ENCODE assay signal across 24 cellular contexts in genomic region chr2:129103922-129104878, GRCh38.
A peak's percentile ranks its signal among the peaks of the same experiment; 100 is the strongest.
DNase-seq lines count a peak whose midpoint lies in the region; ATAC-seq and TF ChIP-seq lines count a peak whose summit lies in the region.
"Had no signal": no experiment of that assay in that cellular context is flagged by ENCODE, and none has a peak within 500 bp of the region (broad histone marks: within the 10 kb centered on the region; RNA-seq: fewer than 3 reads in every experiment).

No MANE protein-coding gene starts in this region.

- no peak for TF ChIP-seq CTCF in GM10266 (IDR thresholded peaks at IDR 0.05; ENCODE audit: control insufficient read depth, insufficient read depth, low read depth, missing control alignments)

- no peaks in the 10 kb centered on the region for H3K36me3 ChIP-seq in naive thymus-derived CD4-positive, alpha-beta T cell (ENCODE audit: control insufficient read depth in 2 of 3, insufficient read depth in 3 of 3, low read length in 3 of 3)
- H3K36me3 ChIP-seq: BLaER1 treated with 17β-estradiol and CSF1 and Interleukin-3, amounts not matched to agents 10 nM and 100 nM; esophagus muscularis mucosa had no signal

- DNase-seq in DMS53 (lab: John Stamatoyannopoulos, UW) = peak; percentile 74
- DNase-seq in NCI-H1092 treated with DMSO at 0.1 percent for 48 hours (lab: John Stamatoyannopoulos, UW) = peak; percentile 66
- peak; percentile 68 for DNase-seq in NCI-H510A treated with DMSO at 0.1 percent for 48 hours (lab: John Stamatoyannopoulos, UW)
- DNase-seq in naive thymus-derived CD4-positive, alpha-beta T cell = no peak
- DNase-seq in T-helper 2 cell = no peak
- DNase-seq in GM10266 (ENCODE audit: extremely low spot score) = no peak
- no peak for DNase-seq in mucosa of gallbladder (ENCODE audit: low spot score)
- DNase-seq: activated CD4-positive, alpha-beta T cell treated with anti-CD3 and anti-CD28 coated beads, Interleukin-2, amount 10 ng/mL, durations not matched to agents 7 days and 5 days; activated CD8-positive, alpha-beta memory T cell treated with anti-CD3 and anti-CD28 coated beads, Interleukin-2, amount 10 ng/mL, durations not matched to agents 7 days and 5 days; activated naive CD4-positive, alpha-beta T cell treated with anti-CD3 and anti-CD28 coated beads, Interleukin-2, amount 10 ng/mL, durations not matched to agents 7 days and 5 days; activated T-cell treated with anti-CD3 and anti-CD28 coated beads, Interleukin-2, amount 50 U/mL, for 72 hours; foreskin melanocyte; immature natural killer cell; NCI-H2081; NCI-H524 treated with DMSO at 0.1 percent for 48 hours; stimulated activated CD4-positive, alpha-beta T cell treated with anti-CD3 and anti-CD28 coated beads, Interleukin-2, amount 100 ng/mL, for 24 hours had no signal

- POLR2A ChIA-PET in naive thymus-derived CD4-positive, alpha-beta T cell (lab: Charles Lee) = no interaction called here

- H3K27ac Mint-ChIP-seq in naive thymus-derived CD4-positive, alpha-beta T cell = no peak overlapping the region
- H3K27ac Mint-ChIP-seq: activated CD4-positive, alpha-beta T cell treated with anti-CD3 and anti-CD28 coated beads, Interleukin-2, amount 10 ng/mL, durations not matched to agents 7 days and 5 days; activated CD8-positive, alpha-beta memory T cell treated with anti-CD3 and anti-CD28 coated beads, Interleukin-2, amount 10 ng/mL, durations not matched to agents 7 days and 5 days; activated naive CD4-positive, alpha-beta T cell treated with anti-CD3 and anti-CD28 coated beads, Interleukin-2, amount 10 ng/mL, durations not matched to agents 7 days and 5 days; activated T-cell treated with anti-CD3 and anti-CD28 coated beads, Interleukin-2, amount 50 U/mL, for 72 hours; immature natural killer cell; memory B cell had no signal

- no peaks in the 10 kb centered on the region for H3K4me1 ChIP-seq in naive thymus-derived CD4-positive, alpha-beta T cell (ENCODE audit: control insufficient read depth in 2 of 2, insufficient read depth in 2 of 2, low read length in 2 of 2)
- H3K4me1 ChIP-seq: esophagus muscularis mucosa had no signal

- no peaks in the 10 kb centered on the region for H3K9me3 ChIP-seq in naive thymus-derived CD4-positive, alpha-beta T cell (ENCODE audit: control insufficient read depth in 2 of 3, low read length in 3 of 3)
- H3K9me3 ChIP-seq: BLaER1 treated with 17β-estradiol and CSF1 and Interleukin-3, amounts not matched to agents 10 nM and 100 nM; esophagus muscularis mucosa had no signal

- peaks cover 0 to 17% (median 4%) of the 10 kb centered on the region in 5 donors for H3K27me3 Mint-ChIP-seq in naive thymus-derived CD4-positive, alpha-beta T cell
- H3K27me3 Mint-ChIP-seq: activated CD4-positive, alpha-beta T cell treated with anti-CD3 and anti-CD28 coated beads, Interleukin-2, amount 10 ng/mL, durations not matched to agents 7 days and 5 days; activated CD8-positive, alpha-beta memory T cell treated with anti-CD3 and anti-CD28 coated beads, Interleukin-2, amount 10 ng/mL, durations not matched to agents 7 days and 5 days; activated naive CD4-positive, alpha-beta T cell treated with anti-CD3 and anti-CD28 coated beads, Interleukin-2, amount 10 ng/mL, durations not matched to agents 7 days and 5 days had no signal

- H3K36me3 Mint-ChIP-seq in naive thymus-derived CD4-positive, alpha-beta T cell = no peaks in the 10 kb centered on the region
- H3K36me3 Mint-ChIP-seq: activated CD8-positive, alpha-beta memory T cell treated with anti-CD3 and anti-CD28 coated beads, Interleukin-2, amount 10 ng/mL, durations not matched to agents 7 days and 5 days; activated naive CD4-positive, alpha-beta T cell treated with anti-CD3 and anti-CD28 coated beads, Interleukin-2, amount 10 ng/mL, durations not matched to agents 7 days and 5 days; immature natural killer cell; memory B cell had no signal

- H3K4me3 ChIP-seq in naive thymus-derived CD4-positive, alpha-beta T cell (ENCODE audit: low read length) = no peak overlapping the region
- H3K4me3 ChIP-seq: BLaER1 treated with 17β-estradiol and CSF1 and Interleukin-3, amounts not matched to agents 10 nM and 100 nM; coronary artery; esophagus muscularis mucosa; hepatocyte; SK-N-MC; smooth muscle cell had no signal

- H3K4me1 Mint-ChIP-seq in naive thymus-derived CD4-positive, alpha-beta T cell = no peaks in the 10 kb centered on the region
- H3K4me1 Mint-ChIP-seq: activated CD4-positive, alpha-beta T cell treated with anti-CD3 and anti-CD28 coated beads, Interleukin-2, amount 10 ng/mL, durations not matched to agents 7 days and 5 days; activated CD8-positive, alpha-beta memory T cell treated with anti-CD3 and anti-CD28 coated beads, Interleukin-2, amount 10 ng/mL, durations not matched to agents 7 days and 5 days; activated naive CD4-positive, alpha-beta T cell treated with anti-CD3 and anti-CD28 coated beads, Interleukin-2, amount 10 ng/mL, durations not matched to agents 7 days and 5 days; immature natural killer cell had no signal

- H3K9me3 Mint-ChIP-seq in naive thymus-derived CD4-positive, alpha-beta T cell = no peaks in the 10 kb centered on the region
- H3K9me3 Mint-ChIP-seq: activated CD4-positive, alpha-beta T cell treated with anti-CD3 and anti-CD28 coated beads, Interleukin-2, amount 10 ng/mL, durations not matched to agents 7 days and 5 days; memory B cell had no signal

- CTCF ChIA-PET in naive thymus-derived CD4-positive, alpha-beta T cell (lab: Charles Lee) = no interaction called here

- intact Hi-C loops in naive thymus-derived CD4-positive, alpha-beta T cell (cut with micrococcal nuclease) = no loop called here

- H3K27ac ChIP-seq in naive thymus-derived CD4-positive, alpha-beta T cell (ENCODE audit: low read depth, low read length) = no peak overlapping the region
- H3K27ac ChIP-seq: BLaER1 treated with 17β-estradiol and CSF1 and Interleukin-3, amounts not matched to agents 10 nM and 100 nM; coronary artery; esophagus muscularis mucosa; hepatocyte; SK-N-MC; VCaP had no signal

- peak; percentile 10 for ATAC-seq in naive thymus-derived CD4-positive, alpha-beta T cell
- ATAC-seq: activated CD8-positive, alpha-beta memory T cell treated with anti-CD3 and anti-CD28 coated beads, Interleukin-2, amount 10 ng/mL, durations not matched to agents 7 days and 5 days; activated T-cell treated with anti-CD3 and anti-CD28 coated beads, Interleukin-2, amount 50 U/mL, for 72 hours had no signal

- no peaks in the 10 kb centered on the region for H3K27me3 ChIP-seq in naive thymus-derived CD4-positive, alpha-beta T cell (ENCODE audit: control insufficient read depth in 2 of 2, insufficient read depth in 2 of 2, low read length in 2 of 2)
- H3K27me3 ChIP-seq: BLaER1 treated with 17β-estradiol and CSF1 and Interleukin-3, amounts not matched to agents 10 nM and 100 nM; esophagus muscularis mucosa; hepatocyte had no signal

- no peak overlapping the region for H3K4me3 Mint-ChIP-seq in naive thymus-derived CD4-positive, alpha-beta T cell
- H3K4me3 Mint-ChIP-seq: activated CD4-positive, alpha-beta T cell treated with anti-CD3 and anti-CD28 coated beads, Interleukin-2, amount 10 ng/mL, durations not matched to agents 7 days and 5 days; activated CD8-positive, alpha-beta memory T cell treated with anti-CD3 and anti-CD28 coated beads, Interleukin-2, amount 10 ng/mL, durations not matched to agents 7 days and 5 days; activated naive CD4-positive, alpha-beta T cell treated with anti-CD3 and anti-CD28 coated beads, Interleukin-2, amount 10 ng/mL, durations not matched to agents 7 days and 5 days; activated T-cell treated with anti-CD3 and anti-CD28 coated beads, Interleukin-2, amount 50 U/mL, for 72 hours; immature natural killer cell; memory B cell had no signal

Comparison
In these comparisons a context has a peak if more than half of its experiments do, and no peak if none do; other contexts are left out.
1. DNase-seq: peak in DMS53 (single experiment), NCI-H1092 treated with DMSO at 0.1 percent for 48 hours (single experiment) and NCI-H510A treated with DMSO at 0.1 percent for 48 hours (single experiment); none in naive thymus-derived CD4-positive, alpha-beta T cell (0 of 9), T-helper 2 cell (0 of 5), GM10266 (single experiment) and mucosa of gallbladder (single experiment).